Comparison of ENCODE assay signal across 1 cellular context in genomic region chr10:99765672-99766071, GRCh38.
TF ChIP-seq lines count a peak whose summit lies in the region.

No MANE protein-coding gene starts in this region.

TF ChIP-seq in GM12878, 131 proteins besides CTCF, POLR2A, EP300 and RAD21 (continued from another document):
- TF ChIP-seq, protein P1, sequence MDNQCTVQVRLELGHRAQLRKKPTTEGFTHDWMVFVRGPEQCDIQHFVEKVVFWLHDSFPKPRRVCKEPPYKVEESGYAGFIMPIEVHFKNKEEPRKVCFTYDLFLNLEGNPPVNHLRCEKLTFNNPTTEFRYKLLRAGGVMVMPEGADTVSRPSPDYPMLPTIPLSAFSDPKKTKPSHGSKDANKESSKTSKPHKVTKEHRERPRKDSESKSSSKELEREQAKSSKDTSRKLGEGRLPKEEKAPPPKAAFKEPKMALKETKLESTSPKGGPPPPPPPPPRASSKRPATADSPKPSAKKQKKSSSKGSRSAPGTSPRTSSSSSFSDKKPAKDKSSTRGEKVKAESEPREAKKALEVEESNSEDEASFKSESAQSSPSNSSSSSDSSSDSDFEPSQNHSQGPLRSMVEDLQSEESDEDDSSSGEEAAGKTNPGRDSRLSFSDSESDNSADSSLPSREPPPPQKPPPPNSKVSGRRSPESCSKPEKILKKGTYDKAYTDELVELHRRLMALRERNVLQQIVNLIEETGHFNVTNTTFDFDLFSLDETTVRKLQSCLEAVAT (IDR thresholded peaks at IDR 0.05) = no peak
- no peak for TF ChIP-seq ZNF274 (IDR thresholded peaks at IDR 0.05; ENCODE audit: insufficient read depth, insufficient read length)
- TF ChIP-seq, protein P2, sequence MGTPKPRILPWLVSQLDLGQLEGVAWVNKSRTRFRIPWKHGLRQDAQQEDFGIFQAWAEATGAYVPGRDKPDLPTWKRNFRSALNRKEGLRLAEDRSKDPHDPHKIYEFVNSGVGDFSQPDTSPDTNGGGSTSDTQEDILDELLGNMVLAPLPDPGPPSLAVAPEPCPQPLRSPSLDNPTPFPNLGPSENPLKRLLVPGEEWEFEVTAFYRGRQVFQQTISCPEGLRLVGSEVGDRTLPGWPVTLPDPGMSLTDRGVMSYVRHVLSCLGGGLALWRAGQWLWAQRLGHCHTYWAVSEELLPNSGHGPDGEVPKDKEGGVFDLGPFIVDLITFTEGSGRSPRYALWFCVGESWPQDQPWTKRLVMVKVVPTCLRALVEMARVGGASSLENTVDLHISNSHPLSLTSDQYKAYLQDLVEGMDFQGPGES (IDR thresholded peaks at IDR 0.05) = no peak
- no peak for TF ChIP-seq ATF3 (IDR thresholded peaks at IDR 0.05; ENCODE audit: borderline replicate concordance, extremely low read depth, low read depth, low read length)
- TF ChIP-seq LARP7 (IDR thresholded peaks at IDR 0.05) = no peak
- TF ChIP-seq PKNOX1 (IDR thresholded peaks at IDR 0.05) = no peak
- TF ChIP-seq, protein P3, sequence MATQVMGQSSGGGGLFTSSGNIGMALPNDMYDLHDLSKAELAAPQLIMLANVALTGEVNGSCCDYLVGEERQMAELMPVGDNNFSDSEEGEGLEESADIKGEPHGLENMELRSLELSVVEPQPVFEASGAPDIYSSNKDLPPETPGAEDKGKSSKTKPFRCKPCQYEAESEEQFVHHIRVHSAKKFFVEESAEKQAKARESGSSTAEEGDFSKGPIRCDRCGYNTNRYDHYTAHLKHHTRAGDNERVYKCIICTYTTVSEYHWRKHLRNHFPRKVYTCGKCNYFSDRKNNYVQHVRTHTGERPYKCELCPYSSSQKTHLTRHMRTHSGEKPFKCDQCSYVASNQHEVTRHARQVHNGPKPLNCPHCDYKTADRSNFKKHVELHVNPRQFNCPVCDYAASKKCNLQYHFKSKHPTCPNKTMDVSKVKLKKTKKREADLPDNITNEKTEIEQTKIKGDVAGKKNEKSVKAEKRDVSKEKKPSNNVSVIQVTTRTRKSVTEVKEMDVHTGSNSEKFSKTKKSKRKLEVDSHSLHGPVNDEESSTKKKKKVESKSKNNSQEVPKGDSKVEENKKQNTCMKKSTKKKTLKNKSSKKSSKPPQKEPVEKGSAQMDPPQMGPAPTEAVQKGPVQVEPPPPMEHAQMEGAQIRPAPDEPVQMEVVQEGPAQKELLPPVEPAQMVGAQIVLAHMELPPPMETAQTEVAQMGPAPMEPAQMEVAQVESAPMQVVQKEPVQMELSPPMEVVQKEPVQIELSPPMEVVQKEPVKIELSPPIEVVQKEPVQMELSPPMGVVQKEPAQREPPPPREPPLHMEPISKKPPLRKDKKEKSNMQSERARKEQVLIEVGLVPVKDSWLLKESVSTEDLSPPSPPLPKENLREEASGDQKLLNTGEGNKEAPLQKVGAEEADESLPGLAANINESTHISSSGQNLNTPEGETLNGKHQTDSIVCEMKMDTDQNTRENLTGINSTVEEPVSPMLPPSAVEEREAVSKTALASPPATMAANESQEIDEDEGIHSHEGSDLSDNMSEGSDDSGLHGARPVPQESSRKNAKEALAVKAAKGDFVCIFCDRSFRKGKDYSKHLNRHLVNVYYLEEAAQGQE (IDR thresholded peaks at IDR 0.05; ENCODE audit: low read depth, low read length) = no peak
- 0 out of 2 replicates have a peak, but pooled peaks have one; percentile 38 for TF ChIP-seq TCF7 (IDR thresholded peaks at IDR 0.05; ENCODE audit: borderline replicate concordance)
- TF ChIP-seq, protein P4, sequence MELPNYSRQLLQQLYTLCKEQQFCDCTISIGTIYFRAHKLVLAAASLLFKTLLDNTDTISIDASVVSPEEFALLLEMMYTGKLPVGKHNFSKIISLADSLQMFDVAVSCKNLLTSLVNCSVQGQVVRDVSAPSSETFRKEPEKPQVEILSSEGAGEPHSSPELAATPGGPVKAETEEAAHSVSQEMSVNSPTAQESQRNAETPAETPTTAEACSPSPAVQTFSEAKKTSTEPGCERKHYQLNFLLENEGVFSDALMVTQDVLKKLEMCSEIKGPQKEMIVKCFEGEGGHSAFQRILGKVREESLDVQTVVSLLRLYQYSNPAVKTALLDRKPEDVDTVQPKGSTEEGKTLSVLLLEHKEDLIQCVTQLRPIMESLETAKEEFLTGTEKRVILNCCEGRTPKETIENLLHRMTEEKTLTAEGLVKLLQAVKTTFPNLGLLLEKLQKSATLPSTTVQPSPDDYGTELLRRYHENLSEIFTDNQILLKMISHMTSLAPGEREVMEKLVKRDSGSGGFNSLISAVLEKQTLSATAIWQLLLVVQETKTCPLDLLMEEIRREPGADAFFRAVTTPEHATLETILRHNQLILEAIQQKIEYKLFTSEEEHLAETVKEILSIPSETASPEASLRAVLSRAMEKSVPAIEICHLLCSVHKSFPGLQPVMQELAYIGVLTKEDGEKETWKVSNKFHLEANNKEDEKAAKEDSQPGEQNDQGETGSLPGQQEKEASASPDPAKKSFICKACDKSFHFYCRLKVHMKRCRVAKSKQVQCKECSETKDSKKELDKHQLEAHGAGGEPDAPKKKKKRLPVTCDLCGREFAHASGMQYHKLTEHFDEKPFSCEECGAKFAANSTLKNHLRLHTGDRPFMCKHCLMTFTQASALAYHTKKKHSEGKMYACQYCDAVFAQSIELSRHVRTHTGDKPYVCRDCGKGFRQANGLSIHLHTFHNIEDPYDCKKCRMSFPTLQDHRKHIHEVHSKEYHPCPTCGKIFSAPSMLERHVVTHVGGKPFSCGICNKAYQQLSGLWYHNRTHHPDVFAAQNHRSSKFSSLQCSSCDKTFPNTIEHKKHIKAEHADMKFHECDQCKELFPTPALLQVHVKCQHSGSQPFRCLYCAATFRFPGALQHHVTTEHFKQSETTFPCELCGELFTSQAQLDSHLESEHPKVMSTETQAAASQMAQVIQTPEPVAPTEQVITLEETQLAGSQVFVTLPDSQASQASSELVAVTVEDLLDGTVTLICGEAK (IDR thresholded peaks at IDR 0.05; ENCODE audit: borderline replicate concordance) = peak; percentile 13; the same call in 1 of the 2 replicates
- peak; percentile 86 for TF ChIP-seq JUNB (IDR thresholded peaks at IDR 0.05)
- TF ChIP-seq MEF2A (IDR thresholded peaks at IDR 0.05; ENCODE audit: insufficient read depth, low read depth, low read length) = 0 out of 2 replicates have a peak, but pooled peaks have one; percentile 28
- TF ChIP-seq POLR2AphosphoS2 (IDR thresholded peaks at IDR 0.05; ENCODE audit: low read depth, low read length) = no peak
- TF ChIP-seq BHLHE40 (IDR thresholded peaks at IDR 0.05; ENCODE audit: borderline replicate concordance in 1 of 2, low read depth in 2 of 2, low read length in 1 of 2) = 0 out of 4 replicates have a peak, but pooled peaks of 1 of the 2 experiments have one; percentile 26
- peak; percentile 32 to 42; a peak in 2 of 4 replicates for TF ChIP-seq IKZF2 (IDR thresholded peaks at IDR 0.05)
- no peak for TF ChIP-seq MYB (IDR thresholded peaks at IDR 0.05; ENCODE audit: borderline replicate concordance, low read depth, low read length)
- peak; percentile 5 for TF ChIP-seq MEF2B (IDR thresholded peaks at IDR 0.05; ENCODE audit: partially characterized antibody, poor library complexity, severe bottlenecking)
- 0 out of 2 replicates have a peak, but pooled peaks have one; percentile 7 for TF ChIP-seq FOXM1 (IDR thresholded peaks at IDR 0.05; ENCODE audit: low read depth, low read length)
- no peak for TF ChIP-seq YY1 (IDR thresholded peaks at IDR 0.05; ENCODE audit: low read depth, low read length)
- TF ChIP-seq RUNX3 (IDR thresholded peaks at IDR 0.05; ENCODE audit: low read length) = 0 out of 2 replicates have a peak, but pooled peaks have one; percentile 17
- peak; percentile 60 for TF ChIP-seq NFIC (IDR thresholded peaks at IDR 0.05; ENCODE audit: low read depth, low read length)
- TF ChIP-seq CEBPB (IDR thresholded peaks at IDR 0.05; ENCODE audit: borderline replicate concordance in 1 of 2, low read depth in 2 of 2, low read length in 2 of 2) = no peak
